12 cellular contexts compared by ENCODE assay signal in genomic region chr6:170270984-170271593, GRCh38. TPM values are rescaled to one million over a fixed set of nuclear protein-coding genes. Genes with fewer than 3 reads are reported as not detected.
A peak's percentile ranks its signal among the peaks of the same experiment; 100 is the strongest.
DNase-seq lines count a peak whose midpoint lies in the region; ATAC-seq and TF ChIP-seq lines count a peak whose summit lies in the region.
"Had no signal": no experiment of that assay in that cellular context is flagged by ENCODE, and none has a peak within 500 bp of the region (broad histone marks: within the 10 kb centered on the region; RNA-seq: fewer than 3 reads in every experiment).

No MANE protein-coding gene starts in this region.

- no peak overlapping the region for H3K4me3 ChIP-seq in body of pancreas
- H3K4me3 ChIP-seq in osteoblast (ENCODE audit: insufficient read depth, low read length), result no peak overlapping the region
- no peak overlapping the region for H3K4me3 ChIP-seq in mammary epithelial cell (replicated peaks in 1 of 3; ENCODE audit: insufficient read depth in 1 of 3, low read depth in 2 of 3, low read length in 3 of 3)
- H3K4me3 ChIP-seq in mesenchymal stem cell (ENCODE audit: insufficient read depth in 1 of 2, low read depth in 1 of 2, low read length in 2 of 2), result no peak overlapping the region

- no peak overlapping the region for H2BK120ac ChIP-seq in mesenchymal stem cell (ENCODE audit: low read depth, low read length)

- ATAC-seq in activated T-cell treated with anti-CD3 and anti-CD28 coated beads, Interleukin-2, amount 50 U/mL, for 72 hours (replicated peaks in 1 of 2), result no peak
- ATAC-seq in body of pancreas (no peak), HG03571 (IDR thresholded peaks at IDR 0.05; ENCODE audit: unreplicated experiment) (no peak)

- H4K91ac ChIP-seq in mesenchymal stem cell (ENCODE audit: low read length), result no peak overlapping the region

- WGBS in body of pancreas, 2 donors, result 73 to 86% methylated on average over 16 to 19 of the region's 19 CpGs
- WGBS in mammary epithelial cell (ENCODE audit: low coverage, missing lambda C conversion rate), result 81% methylated on average over 13 of the region's 19 CpGs
- 88% methylated on average over 19 of the region's 19 CpGs for WGBS in mesenchymal stem cell

- no peak overlapping the region for H3K14ac ChIP-seq in mesenchymal stem cell (ENCODE audit: low read length in 2 of 2)

- CTCF ChIA-PET in mammary epithelial cell (lab: Charles Lee; ENCODE audit: low non-redundant PET), result no interaction called here

- H4K8ac ChIP-seq in mesenchymal stem cell (ENCODE audit: low read length), result no peak overlapping the region

- H3K4me1 ChIP-seq in body of pancreas (peaks cover 72% of the 10 kb centered on the region), osteoblast (ENCODE audit: insufficient read depth, low read length) (peaks cover under 1% of the 10 kb centered on the region), mammary epithelial cell (ENCODE audit: insufficient read depth, low read length) (no peaks in the 10 kb centered on the region), mesenchymal stem cell (ENCODE audit: control insufficient read depth, insufficient read depth, low read depth, low read length) (peaks cover 7% of the 10 kb centered on the region)

- intact Hi-C loops in body of pancreas (cut with DNase I), result no loop called here
- intact Hi-C loops in mammary epithelial cell (cut with micrococcal nuclease), result no loop called here

- in situ Hi-C loops in mammary epithelial cell (cut with MboI; ENCODE audit: low sequenced_read_pairs in 2 of 2), result no loop called here

- H3K36me3 ChIP-seq in body of pancreas (replicated peaks in 1 of 2; ENCODE audit: insufficient read depth in 1 of 2, low read depth in 2 of 2) (no peaks in the 10 kb centered on the region), osteoblast (ENCODE audit: insufficient read depth, low read length) (no peaks in the 10 kb centered on the region), mammary epithelial cell (ENCODE audit: insufficient read depth, low read length) (no peaks in the 10 kb centered on the region), mesenchymal stem cell (ENCODE audit: control insufficient read depth in 1 of 2, insufficient read depth in 2 of 2, low read depth in 1 of 2, low read length in 2 of 2) (no peaks in the 10 kb centered on the region)
- H3K36me3 ChIP-seq: gastroesophageal sphincter had no signal

- H3K79me2 ChIP-seq in osteoblast (ENCODE audit: insufficient read depth, low read length) (no peaks in the 10 kb centered on the region), mammary epithelial cell (ENCODE audit: insufficient read depth, low read length) (no peaks in the 10 kb centered on the region)

- no peaks in the 10 kb centered on the region for H4K20me1 ChIP-seq in osteoblast (ENCODE audit: insufficient read depth, low read length)
- H4K20me1 ChIP-seq in mammary epithelial cell (ENCODE audit: insufficient read depth, low read length), result no peaks in the 10 kb centered on the region

- H3K4ac ChIP-seq in mesenchymal stem cell (ENCODE audit: low read depth in 1 of 2, low read length in 2 of 2), result no peak overlapping the region

- H3K79me1 ChIP-seq in mesenchymal stem cell (replicated peaks; ENCODE audit: low read length, poor library complexity, severe bottlenecking), result no peaks in the 10 kb centered on the region

- H3K9ac ChIP-seq in mammary epithelial cell (ENCODE audit: insufficient read depth, low read length) (no peak overlapping the region), mesenchymal stem cell (ENCODE audit: low read length) (no peak overlapping the region)

- H2BK5ac ChIP-seq in mesenchymal stem cell (ENCODE audit: low read depth, low read length, poor library complexity, severe bottlenecking), result no peak overlapping the region

- H2BK15ac ChIP-seq in mesenchymal stem cell (ENCODE audit: low read depth, poor library complexity, severe bottlenecking), result no peak overlapping the region

- TF ChIP-seq POLR2A in body of pancreas (IDR thresholded peaks at IDR 0.05), result no peak

- peaks cover 0 to 4% of the 10 kb centered on the region in 2 donors for H3K36me3 Mint-ChIP-seq in activated T-cell treated with anti-CD3 and anti-CD28 coated beads, Interleukin-2, amount 50 U/mL, for 72 hours (ENCODE audit: insufficient read depth in 2 of 2)
- no peaks in the 10 kb centered on the region for H3K36me3 Mint-ChIP-seq in IgD-negative memory B cell

- peak overlapping the region; percentile 40 to 92 (median 81) for H3K27ac ChIP-seq in body of pancreas
- H3K27ac ChIP-seq in osteoblast (ENCODE audit: low read depth, low read length), result no peak overlapping the region
- no peak overlapping the region for H3K27ac ChIP-seq in mammary epithelial cell (ENCODE audit: insufficient read depth, low read depth, low read length)
- no peak overlapping the region for H3K27ac ChIP-seq in mesenchymal stem cell (ENCODE audit: low read length, poor library complexity, severe bottlenecking)
- H3K27ac ChIP-seq: gastroesophageal sphincter had no signal

- DNase-seq in activated T-cell treated with anti-CD3 and anti-CD28 coated beads, Interleukin-2, amount 50 U/mL, for 72 hours, result no peak
- DNase-seq in activated T-cell treated with anti-CD3 and anti-CD28 coated beads for 4 hours, result no peak
- no peak for DNase-seq in body of pancreas
- DNase-seq in osteoblast (ENCODE audit: insufficient read length, low spot score, missing footprints), result peak; percentile 78
- no peak for DNase-seq in mammary epithelial cell
- DNase-seq in mesenchymal stem cell, result no peak
- DNase-seq: ACHN, NCI-H1048, occipital lobe had no signal

- TF ChIP-seq CTCF in body of pancreas (IDR thresholded peaks at IDR 0.05), result no peak
- TF ChIP-seq CTCF in osteoblast (IDR thresholded peaks at IDR 0.05; ENCODE audit: extremely low read depth, low read depth, low read length), result no peak
- TF ChIP-seq CTCF in mammary epithelial cell (conservative IDR thresholded peaks at IDR 0.05 in 1 of 2, IDR thresholded peaks at IDR 0.05 in 1 of 2; ENCODE audit: extremely low read depth in 1 of 2, insufficient read depth in 1 of 2, low read depth in 1 of 2, low read length in 2 of 2), result no peak

- no peak overlapping the region for H2AK5ac ChIP-seq in mesenchymal stem cell (ENCODE audit: low read length, severe bottlenecking)

- dilution Hi-C loops in mammary epithelial cell (cut with HindIII; ENCODE audit: low sequenced_read_pairs), result no loop called here

- no TSS peak for BruUV-seq in mammary epithelial cell (replicated peaks; lab: Mats Ljungman, UMichigan)

- H3K4me1 Mint-ChIP-seq in activated T-cell treated with anti-CD3 and anti-CD28 coated beads, Interleukin-2, amount 50 U/mL, for 72 hours (ENCODE audit: low read depth), result peaks cover 20% of the 10 kb centered on the region
- H3K4me1 Mint-ChIP-seq in IgD-negative memory B cell, result peaks cover 1 to 12% (median 6%) of the 10 kb centered on the region in 3 donors

- H3K9me3 Mint-ChIP-seq in activated T-cell treated with anti-CD3 and anti-CD28 coated beads, Interleukin-2, amount 50 U/mL, for 72 hours, result no peaks in the 10 kb centered on the region
- no peaks in the 10 kb centered on the region for H3K9me3 Mint-ChIP-seq in IgD-negative memory B cell

- H3K27me3 Mint-ChIP-seq in activated T-cell treated with anti-CD3 and anti-CD28 coated beads, Interleukin-2, amount 50 U/mL, for 72 hours (ENCODE audit: low read depth), result no peaks in the 10 kb centered on the region
- peaks cover 7% of the 10 kb centered on the region for H3K27me3 Mint-ChIP-seq in IgD-negative memory B cell

- no peaks in the 10 kb centered on the region for H3K27me3 ChIP-seq in body of pancreas
- H3K27me3 ChIP-seq in osteoblast (ENCODE audit: insufficient read depth, low read length), result peaks cover 6% of the 10 kb centered on the region
- no peaks in the 10 kb centered on the region for H3K27me3 ChIP-seq in mammary epithelial cell (ENCODE audit: insufficient read depth, low read length)
- H3K27me3 ChIP-seq in mesenchymal stem cell (ENCODE audit: control insufficient read depth in 1 of 2, insufficient read depth in 1 of 2, low read length in 2 of 2), result peaks cover 22 to 46% of the 10 kb centered on the region in 2 experiments

- H3K4me3 Mint-ChIP-seq in activated T-cell treated with anti-CD3 and anti-CD28 coated beads, Interleukin-2, amount 50 U/mL, for 72 hours, result peak overlapping the region; percentile 72 to 81
- H3K4me3 Mint-ChIP-seq in IgD-negative memory B cell, result peak overlapping the region; percentile 87 to 97 (median 93)

- no peak overlapping the region for H3K23ac ChIP-seq in mesenchymal stem cell (ENCODE audit: low read length in 2 of 2)

- H2BK12ac ChIP-seq in mesenchymal stem cell (ENCODE audit: low read length in 2 of 2), result no peak overlapping the region

- no peak overlapping the region for H3K18ac ChIP-seq in mesenchymal stem cell (ENCODE audit: low read depth in 1 of 2, low read length in 2 of 2)

- no peak overlapping the region for H2AFZ ChIP-seq in osteoblast (ENCODE audit: low read length)
- H2AFZ ChIP-seq in mammary epithelial cell (ENCODE audit: low read depth, low read length), result no peak overlapping the region
- H2AFZ ChIP-seq in mesenchymal stem cell (ENCODE audit: low read depth, low read length), result no peak overlapping the region

- H3K9me3 ChIP-seq in body of pancreas, result no peaks in the 10 kb centered on the region
- no peaks in the 10 kb centered on the region for H3K9me3 ChIP-seq in osteoblast (ENCODE audit: low read depth, low read length)
- no peaks in the 10 kb centered on the region for H3K9me3 ChIP-seq in mammary epithelial cell (replicated peaks; ENCODE audit: insufficient read depth, low read length)
- H3K9me3 ChIP-seq in mesenchymal stem cell (ENCODE audit: control insufficient read depth, low read length), result no peaks in the 10 kb centered on the region
- H3K9me3 ChIP-seq: gastroesophageal sphincter had no signal

- no peak overlapping the region for H3K27ac Mint-ChIP-seq in activated T-cell treated with anti-CD3 and anti-CD28 coated beads, Interleukin-2, amount 50 U/mL, for 72 hours
- H3K27ac Mint-ChIP-seq in IgD-negative memory B cell, result peak overlapping the region in 1 of 3 donors; percentile 87

- H3K4me2 ChIP-seq in osteoblast (ENCODE audit: insufficient read depth, low read length), result no peak overlapping the region
- no peak overlapping the region for H3K4me2 ChIP-seq in mammary epithelial cell (ENCODE audit: insufficient read depth, low read depth, low read length)
- no peak overlapping the region for H3K4me2 ChIP-seq in mesenchymal stem cell (ENCODE audit: low read length, poor library complexity, severe bottlenecking)

RNA-seq across cellular contexts. Expression of gene DLL1, which starts 19.8 kb away (rescaled TPM):
- 1 to 10 TPM; 1.7 to 2.3 TPM for total RNA-seq in activated T-cell treated with anti-CD3 and anti-CD28 coated beads, Interleukin-2, amount 50 U/mL, for 72 hours
- polyA plus RNA-seq in IgD-negative memory B cell (0.10 TPM), mammary epithelial cell (10.9 TPM)
- total RNA-seq in body of pancreas (10 to 100 TPM in 1 of 2 donors, 1 to 10 TPM in 1; 6.0 to 13.2 TPM), osteoblast (0.29 and 0.36 TPM in 2 replicates), mammary epithelial cell (10 to 100 TPM; 27.5 to 45.8 TPM)
- 8.7 TPM for polyA minus RNA-seq in mammary epithelial cell
- polyA plus RNA-seq in mesenchymal stem cell (2013, experiment 1 of 2), result 2.9 TPM
- polyA plus RNA-seq in mesenchymal stem cell (2013, experiment 2 of 2), result 2.3 TPM

RNA-seq across cellular contexts. Expression of gene FAM120B, which starts 35.5 kb away (rescaled TPM):
- total RNA-seq in activated T-cell treated with anti-CD3 and anti-CD28 coated beads, Interleukin-2, amount 50 U/mL, for 72 hours, result 10 to 100 TPM; 17.2 to 23.2 TPM
- 24.5 TPM for polyA plus RNA-seq in IgD-negative memory B cell
- 10 to 100 TPM; 15.6 to 29.0 TPM for total RNA-seq in body of pancreas
- 13.4 and 17.1 TPM in 2 replicates for total RNA-seq in osteoblast
- 10 to 100 TPM; 27.3 to 29.7 TPM for total RNA-seq in mammary epithelial cell
- 11.3 TPM for polyA plus RNA-seq in mammary epithelial cell
- 45.2 TPM for polyA minus RNA-seq in mammary epithelial cell
- polyA plus RNA-seq in mesenchymal stem cell (2013, experiment 1 of 2), result 17.6 TPM
- polyA plus RNA-seq in mesenchymal stem cell (2013, experiment 2 of 2), result 17.4 TPM

Comparison
In these comparisons a context has a peak if more than half of its experiments do, and no peak if none do; other contexts are left out.
1. H3K27ac ChIP-seq: peak in body of pancreas (4 of 4); none in osteoblast (single experiment), mammary epithelial cell (single experiment) and mesenchymal stem cell (single experiment).